ENCODE assay signal across 28 cellular contexts in genomic region chr7:55484834-55485233, GRCh38.
A peak's percentile ranks its signal among the peaks of the same experiment; 100 is the strongest.
DNase-seq lines count a peak whose midpoint lies in the region; ATAC-seq and TF ChIP-seq lines count a peak whose summit lies in the region.
"Had no signal": no experiment of that assay in that cellular context is flagged by ENCODE, and none has a peak within 500 bp of the region (broad histone marks: within the 10 kb centered on the region; RNA-seq: fewer than 3 reads in every experiment).

No MANE protein-coding gene starts in this region.

- H2AFZ ChIP-seq in GM23338, result no peak overlapping the region
- H2AFZ ChIP-seq: hepatocyte had no signal

- no peaks in the 10 kb centered on the region for H3K9me2 ChIP-seq in GM23338 (ENCODE audit: insufficient read depth)

- peak overlapping the region; percentile 15 for H3K27ac Mint-ChIP-seq in activated CD8-positive, alpha-beta T cell treated with anti-CD3 and anti-CD28 coated beads for 36 hours
- no peak overlapping the region for H3K27ac Mint-ChIP-seq in activated CD8-positive, alpha-beta T cell treated with anti-CD3 and anti-CD28 coated beads, Interleukin-2, amount 10 ng/mL, durations not matched to agents 7 days and 5 days
- H3K27ac Mint-ChIP-seq in GM23338, result peak overlapping the region; percentile 63; the same call in 1 of the 2 replicates
- peak overlapping the region; percentile 76 for H3K27ac Mint-ChIP-seq in activated T-helper 1 cell treated with anti-CD3 and anti-CD28 coated beads, Interleukin-12 subunit alpha, Interleukin-12 subunit beta, Interleukin-2, Interleukin-4 antibody, amounts not matched to agents 30 ng/mL and 10 ng/mL and 1 ng/mL, durations not matched to agents 14 hours and 24 hours and 36 hours
- H3K27ac Mint-ChIP-seq in nephron progenitor cell, result peak overlapping the region; percentile 88

- CTCF ChIA-PET in activated CD8-positive, alpha-beta T cell treated with anti-CD3 and anti-CD28 coated beads for 36 hours (lab: Charles Lee), result no interaction called here
- CTCF ChIA-PET in activated CD8-positive, alpha-beta T cell treated with anti-CD3 and anti-CD28 coated beads, Interleukin-2, amount 10 ng/mL, durations not matched to agents 7 days and 5 days (lab: Charles Lee), result interaction anchor here (0.7 kb wide), 1 partner anchor 47 kb away, joined by 3 read pairs; no protein-coding TSS in a partner anchor

- no peak overlapping the region for H3K4me2 ChIP-seq in GM23338
- H3K4me2 ChIP-seq: hepatocyte had no signal

- H3K9me3 ChIP-seq in right cardiac atrium (ENCODE audit: control insufficient read depth, low read length), result no peaks in the 10 kb centered on the region
- H3K9me3 ChIP-seq: left ventricle myocardium inferior, uterus had no signal

- no peak for ATAC-seq in activated CD8-positive, alpha-beta T cell treated with anti-CD3 and anti-CD28 coated beads for 36 hours
- no peak for ATAC-seq in activated CD8-positive, alpha-beta T cell treated with anti-CD3 and anti-CD28 coated beads, Interleukin-2, amount 10 ng/mL, durations not matched to agents 7 days and 5 days
- ATAC-seq in GM23338 (no peak), right cardiac atrium (no peak)
- no peak for ATAC-seq in stimulated activated naive CD8-positive, alpha-beta T cell treated with anti-CD3 and anti-CD28 coated beads, Interleukin-15, Interleukin-2, amounts not matched to agents 100 U/mL and 50 U/mL, for 24 hours
- ATAC-seq: PC-3 had no signal

- 82% methylated on average over 6 of the region's 6 CpGs for WGBS in right cardiac atrium

- H3K36me3 Mint-ChIP-seq in activated CD8-positive, alpha-beta T cell treated with anti-CD3 and anti-CD28 coated beads for 36 hours (ENCODE audit: low read depth), result peaks cover 18% of the 10 kb centered on the region
- H3K36me3 Mint-ChIP-seq in activated CD8-positive, alpha-beta T cell treated with anti-CD3 and anti-CD28 coated beads, Interleukin-2, amount 10 ng/mL, durations not matched to agents 7 days and 5 days (ENCODE audit: low read depth), result peaks cover 29% of the 10 kb centered on the region
- H3K36me3 Mint-ChIP-seq in GM23338 (ENCODE audit: low read depth), result peaks cover 16% of the 10 kb centered on the region
- H3K36me3 Mint-ChIP-seq in activated T-helper 1 cell treated with anti-CD3 and anti-CD28 coated beads, Interleukin-12 subunit alpha, Interleukin-12 subunit beta, Interleukin-2, Interleukin-4 antibody, amounts not matched to agents 30 ng/mL and 10 ng/mL and 1 ng/mL, durations not matched to agents 14 hours and 24 hours and 36 hours (ENCODE audit: low read depth), result peaks cover 62% of the 10 kb centered on the region
- peaks cover 14% of the 10 kb centered on the region for H3K36me3 Mint-ChIP-seq in nephron progenitor cell (ENCODE audit: low read depth)

- no peaks in the 10 kb centered on the region for H3K79me2 ChIP-seq in GM23338 (replicated peaks; ENCODE audit: insufficient read depth)
- H3K79me2 ChIP-seq: hepatocyte had no signal

- no peaks in the 10 kb centered on the region for H3K4me1 ChIP-seq in GM23338 (ENCODE audit: insufficient read depth)
- H3K4me1 ChIP-seq in right cardiac atrium (ENCODE audit: control insufficient read depth, insufficient read depth, low read length), result no peaks in the 10 kb centered on the region
- H3K4me1 ChIP-seq: left ventricle myocardium inferior had no signal

- H3K4me3 Mint-ChIP-seq in activated CD8-positive, alpha-beta T cell treated with anti-CD3 and anti-CD28 coated beads for 36 hours, result no peak overlapping the region
- H3K4me3 Mint-ChIP-seq in activated CD8-positive, alpha-beta T cell treated with anti-CD3 and anti-CD28 coated beads, Interleukin-2, amount 10 ng/mL, durations not matched to agents 7 days and 5 days, result no peak overlapping the region
- H3K4me3 Mint-ChIP-seq in GM23338, result no peak overlapping the region
- no peak overlapping the region for H3K4me3 Mint-ChIP-seq in activated T-helper 1 cell treated with anti-CD3 and anti-CD28 coated beads, Interleukin-12 subunit alpha, Interleukin-12 subunit beta, Interleukin-2, Interleukin-4 antibody, amounts not matched to agents 30 ng/mL and 10 ng/mL and 1 ng/mL, durations not matched to agents 14 hours and 24 hours and 36 hours
- H3K4me3 Mint-ChIP-seq in nephron progenitor cell, result no peak overlapping the region
- H3K4me3 Mint-ChIP-seq: CD14-positive monocyte, immature natural killer cell, neural crest cell had no signal

- no peaks in the 10 kb centered on the region for H3K36me3 ChIP-seq in GM23338 (ENCODE audit: insufficient read depth)
- H3K36me3 ChIP-seq: uterus had no signal

- no peak for TF ChIP-seq CTCF in activated CD8-positive, alpha-beta T cell treated with anti-CD3 and anti-CD28 coated beads for 36 hours (IDR thresholded peaks at IDR 0.05)
- TF ChIP-seq CTCF in GM23338 (conservative IDR thresholded peaks at IDR 0.05; ENCODE audit: low read depth in 2 of 2) (no peak), nephron progenitor cell (IDR thresholded peaks at IDR 0.05) (no peak)

- POLR2A ChIA-PET in activated CD8-positive, alpha-beta T cell treated with anti-CD3 and anti-CD28 coated beads for 36 hours (lab: Charles Lee), result interaction anchor here (1.2 kb wide), 1 partner anchor 12 kb away, joined by 3 read pairs; no protein-coding TSS in a partner anchor
- POLR2A ChIA-PET in activated CD8-positive, alpha-beta T cell treated with anti-CD3 and anti-CD28 coated beads, Interleukin-2, amount 10 ng/mL, durations not matched to agents 7 days and 5 days (lab: Charles Lee), result no interaction called here

- no peaks in the 10 kb centered on the region for H3K27me3 Mint-ChIP-seq in activated CD8-positive, alpha-beta T cell treated with anti-CD3 and anti-CD28 coated beads for 36 hours
- H3K27me3 Mint-ChIP-seq in activated CD8-positive, alpha-beta T cell treated with anti-CD3 and anti-CD28 coated beads, Interleukin-2, amount 10 ng/mL, durations not matched to agents 7 days and 5 days (ENCODE audit: low read depth), result no peaks in the 10 kb centered on the region
- H3K27me3 Mint-ChIP-seq in GM23338 (ENCODE audit: insufficient read depth, low read depth, poor library complexity), result peaks cover 2% of the 10 kb centered on the region
- H3K27me3 Mint-ChIP-seq in activated T-helper 1 cell treated with anti-CD3 and anti-CD28 coated beads, Interleukin-12 subunit alpha, Interleukin-12 subunit beta, Interleukin-2, Interleukin-4 antibody, amounts not matched to agents 30 ng/mL and 10 ng/mL and 1 ng/mL, durations not matched to agents 14 hours and 24 hours and 36 hours (ENCODE audit: insufficient read depth), result no peaks in the 10 kb centered on the region
- no peaks in the 10 kb centered on the region for H3K27me3 Mint-ChIP-seq in nephron progenitor cell (ENCODE audit: low read depth, poor library complexity)

- no peak overlapping the region for H3K4me3 ChIP-seq in GM23338
- no peak overlapping the region for H3K4me3 ChIP-seq in right cardiac atrium (ENCODE audit: low read length)
- H3K4me3 ChIP-seq: dorsolateral prefrontal cortex, hepatocyte, left ventricle myocardium inferior, uterus had no signal

- H3K27me3 ChIP-seq in GM23338 (ENCODE audit: insufficient read depth) (no peaks in the 10 kb centered on the region), right cardiac atrium (ENCODE audit: control insufficient read depth, insufficient read depth) (no peaks in the 10 kb centered on the region)
- H3K27me3 ChIP-seq: dorsolateral prefrontal cortex, hepatocyte, uterus had no signal

- peaks cover 3% of the 10 kb centered on the region; the same call in 1 of the 2 replicates for H4K20me1 ChIP-seq in GM23338 (replicated peaks; ENCODE audit: insufficient read depth)

- no peaks in the 10 kb centered on the region for H3K9me3 Mint-ChIP-seq in activated CD8-positive, alpha-beta T cell treated with anti-CD3 and anti-CD28 coated beads for 36 hours
- no peaks in the 10 kb centered on the region for H3K9me3 Mint-ChIP-seq in activated CD8-positive, alpha-beta T cell treated with anti-CD3 and anti-CD28 coated beads, Interleukin-2, amount 10 ng/mL, durations not matched to agents 7 days and 5 days (ENCODE audit: insufficient read depth)
- no peaks in the 10 kb centered on the region for H3K9me3 Mint-ChIP-seq in GM23338
- H3K9me3 Mint-ChIP-seq in activated T-helper 1 cell treated with anti-CD3 and anti-CD28 coated beads, Interleukin-12 subunit alpha, Interleukin-12 subunit beta, Interleukin-2, Interleukin-4 antibody, amounts not matched to agents 30 ng/mL and 10 ng/mL and 1 ng/mL, durations not matched to agents 14 hours and 24 hours and 36 hours, result no peaks in the 10 kb centered on the region
- H3K9me3 Mint-ChIP-seq in nephron progenitor cell, result no peaks in the 10 kb centered on the region
- H3K9me3 Mint-ChIP-seq: CD14-positive monocyte, immature natural killer cell, neural crest cell had no signal

- H3K4me1 Mint-ChIP-seq in activated CD8-positive, alpha-beta T cell treated with anti-CD3 and anti-CD28 coated beads for 36 hours (ENCODE audit: low read depth), result peaks cover 54% of the 10 kb centered on the region
- H3K4me1 Mint-ChIP-seq in activated CD8-positive, alpha-beta T cell treated with anti-CD3 and anti-CD28 coated beads, Interleukin-2, amount 10 ng/mL, durations not matched to agents 7 days and 5 days (ENCODE audit: low read depth), result peaks cover 36% of the 10 kb centered on the region
- H3K4me1 Mint-ChIP-seq in GM23338 (peaks cover 14% of the 10 kb centered on the region), nephron progenitor cell (peaks cover 16% of the 10 kb centered on the region)
- peaks cover 71% of the 10 kb centered on the region for H3K4me1 Mint-ChIP-seq in activated T-helper 1 cell treated with anti-CD3 and anti-CD28 coated beads, Interleukin-12 subunit alpha, Interleukin-12 subunit beta, Interleukin-2, Interleukin-4 antibody, amounts not matched to agents 30 ng/mL and 10 ng/mL and 1 ng/mL, durations not matched to agents 14 hours and 24 hours and 36 hours (ENCODE audit: low read depth)
- H3K4me1 Mint-ChIP-seq: CD14-positive monocyte had no signal

- H3F3A ChIP-seq in GM23338 (replicated peaks; ENCODE audit: low read depth), result no peaks in the 10 kb centered on the region

- H3K27ac ChIP-seq in GM23338 (ENCODE audit: low read depth) (no peak overlapping the region), right cardiac atrium (ENCODE audit: low read length) (no peak overlapping the region)
- H3K27ac ChIP-seq: dorsolateral prefrontal cortex, hepatocyte, left ventricle myocardium inferior, uterus, VCaP had no signal

- intact Hi-C loops in activated CD8-positive, alpha-beta T cell treated with anti-CD3 and anti-CD28 coated beads for 36 hours (cut with micrococcal nuclease), result no loop called here
- intact Hi-C loops in activated T-helper 1 cell treated with anti-CD3 and anti-CD28 coated beads, Interleukin-12 subunit alpha, Interleukin-12 subunit beta, Interleukin-2, Interleukin-4 antibody, amounts not matched to agents 30 ng/mL and 10 ng/mL and 1 ng/mL, durations not matched to agents 14 hours and 24 hours and 36 hours (cut with micrococcal nuclease), result loop anchor here (5.0 kb wide), 1 partner anchor 53 kb away; no protein-coding TSS in a partner anchor
- intact Hi-C loops in right cardiac atrium (cut with DNase I), result no loop called here

- DNase-seq in activated CD8-positive, alpha-beta T cell treated with anti-CD3 and anti-CD28 coated beads for 36 hours, result no peak
- no peak for DNase-seq in activated CD8-positive, alpha-beta T cell treated with anti-CD3 and anti-CD28 coated beads, Interleukin-2, amount 10 ng/mL, durations not matched to agents 7 days and 5 days
- no peak for DNase-seq in GM23338 (ENCODE audit: low spot score)
- DNase-seq in activated T-helper 1 cell treated with anti-CD3 and anti-CD28 coated beads, Interleukin-12 subunit alpha, Interleukin-12 subunit beta, Interleukin-2, Interleukin-4 antibody, amounts not matched to agents 30 ng/mL and 10 ng/mL and 1 ng/mL, durations not matched to agents 14 hours and 24 hours and 36 hours (ENCODE audit: low spot score), result no peak
- DNase-seq in nephron progenitor cell, result no peak
- no peak for DNase-seq in right cardiac atrium
- no peak for DNase-seq in stimulated activated naive CD8-positive, alpha-beta T cell treated with anti-CD3 and anti-CD28 coated beads, Interleukin-15, Interleukin-2, amounts not matched to agents 100 U/mL and 50 U/mL, for 24 hours
- no peak for DNase-seq in activated gamma-delta T cell (lab: John Stamatoyannopoulos, UW)
- DNase-seq: anterior cingulate cortex; central memory CD4-positive, alpha-beta T cell; DMS153; erythroblast; foreskin melanocyte; immature natural killer cell; Kasumi-1; left ventricle myocardium inferior; midbrain; NCI-H1048; NCI-H2029; NCI-H2227 treated with DMSO at 0.1 percent for 48 hours; PC-3; SHP77; uterus had no signal
